In genomic region chr14:93184391-93185332, GRCh38 we compare ENCODE assay signal across 8 cellular contexts. TPM values are rescaled to one million over a fixed set of nuclear protein-coding genes. Genes with fewer than 3 reads are reported as not detected.
A peak's percentile ranks its signal among the peaks of the same experiment; 100 is the strongest.
DNase-seq lines count a peak whose midpoint lies in the region; ATAC-seq and TF ChIP-seq lines count a peak whose summit lies in the region.

TSS of gene LYSET (plus strand) at chr14:93185317. CDS start at chr14:93185406, 89 bp downstream.
TSS of gene MOAP1 (minus strand) at chr14:93184897. CDS start at chr14:93184242, 655 bp downstream.

- TF ChIP-seq CTCF in Caco-2 (IDR thresholded peaks at IDR 0.05; ENCODE audit: insufficient read depth in 1 of 2, low read depth in 1 of 2, low read length in 1 of 2, severe bottlenecking in 1 of 2, unreplicated experiment in 1 of 2) = peak; percentile 6 to 22

- peak; percentile 88 to 91 for DNase-seq in Caco-2
- DNase-seq in NT2/D1 (ENCODE audit: low read depth, low spot score) = peak; percentile 77
- DNase-seq in activated CD8-positive, alpha-beta memory T cell treated with anti-CD3 and anti-CD28 coated beads, Interleukin-2, amount 50 U/mL, for 48 hours = peak; percentile 95
- peak; percentile 44 for DNase-seq in epithelial cell of prostate (ENCODE audit: low read depth, low spot score)
- peak; percentile 79 for DNase-seq in stimulated activated CD8-positive, alpha-beta memory T cell treated with anti-CD3 and anti-CD28 coated beads, Interleukin-7, amount 100 ng/mL, for 1 hour (ENCODE audit: low read depth in 2 of 2)

- H3K4me1 ChIP-seq in Caco-2 (no peaks in the 10 kb centered on the region; the same call in 1 of the 2 replicates), NT2/D1 (ENCODE audit: insufficient read depth, insufficient read length) (no peaks in the 10 kb centered on the region), mucosa of stomach (ENCODE audit: control insufficient read depth, insufficient read depth, low read length) (peaks cover 12% of the 10 kb centered on the region)

- H3K27me3 ChIP-seq in Caco-2 (replicated peaks; ENCODE audit: control insufficient read depth, insufficient read depth, low read length) (no peaks in the 10 kb centered on the region), NT2/D1 (ENCODE audit: insufficient read depth, insufficient read length) (no peaks in the 10 kb centered on the region), mucosa of stomach (ENCODE audit: control insufficient read depth, insufficient read depth, low read length) (no peaks in the 10 kb centered on the region)

- H3K9me3 ChIP-seq in Caco-2 = no peaks in the 10 kb centered on the region
- no peaks in the 10 kb centered on the region for H3K9me3 ChIP-seq in NT2/D1 (ENCODE audit: insufficient read depth, low read length)
- no peaks in the 10 kb centered on the region for H3K9me3 ChIP-seq in mucosa of stomach (ENCODE audit: control insufficient read depth, low read length)

- peak; percentile 88 for ATAC-seq in GM19452 (IDR thresholded peaks at IDR 0.05; ENCODE audit: unreplicated experiment)
- peak; percentile 39 for ATAC-seq in HG03575 (IDR thresholded peaks at IDR 0.05; ENCODE audit: extremely low read depth, insufficient number of reproducible peaks, low FRiP score, unreplicated experiment)

- intact Hi-C loops in Caco-2 (cut with micrococcal nuclease; ENCODE audit: unreplicated experiment) = loop anchor here (1.0 kb wide), 1 partner anchor 35 kb away; no protein-coding TSS in a partner anchor

- no peaks in the 10 kb centered on the region for H3K9me3 Mint-ChIP-seq in Caco-2 (ENCODE audit: unreplicated experiment)

- peak within 1 kb of the TSS; percentile 86 for H3K4me3 Mint-ChIP-seq in Caco-2 (ENCODE audit: unreplicated experiment)

- CTCF ChIA-PET in Caco-2 (lab: Charles Lee) = interaction anchor here (0.7 to 2.6 kb wide), 8 partner anchors 14 to 304 kb away, joined by 3 to 24 read pairs (median 4); partner anchors contain the start of genes GON7 and UBR7

- H3K36me3 ChIP-seq in Caco-2 (ENCODE audit: control insufficient read depth, insufficient read depth, low read length) = no peaks in the 10 kb centered on the region
- H3K36me3 ChIP-seq in NT2/D1 (ENCODE audit: insufficient read depth, insufficient read length, low read length) = peaks cover 26% of the 10 kb centered on the region
- no peaks in the 10 kb centered on the region for H3K36me3 ChIP-seq in mucosa of stomach (ENCODE audit: control insufficient read depth, insufficient read depth, low read length)

- H3K36me3 Mint-ChIP-seq in Caco-2 (ENCODE audit: insufficient read depth, unreplicated experiment) = no peaks in the 10 kb centered on the region

- no peaks in the 10 kb centered on the region for H3K4me1 Mint-ChIP-seq in Caco-2 (ENCODE audit: low read depth, unreplicated experiment)

- no peaks in the 10 kb centered on the region for H3K27me3 Mint-ChIP-seq in Caco-2 (ENCODE audit: insufficient read depth, unreplicated experiment)

- POLR2A ChIA-PET in Caco-2 (lab: Charles Lee) = interaction anchor here (0.7 to 2.6 kb wide), 4 partner anchors 9 to 71 kb away, joined by 3 to 24 read pairs (median 4); partner anchors contain the start of genes GON7 and UBR7

- peak within 1 kb of the TSS; percentile 95 for H3K27ac ChIP-seq in epithelial cell of prostate

- no TSS peak for BruUV-seq in Caco-2 (replicated peaks; lab: Mats Ljungman, UMichigan)

- H3K4me3 ChIP-seq in Caco-2 (ENCODE audit: low read depth, low read length) (peak within 1 kb of the TSS; percentile 100), NT2/D1 (ENCODE audit: insufficient read length, low read depth) (peak within 1 kb of the TSS; percentile 92), mucosa of stomach (ENCODE audit: low read length) (peak within 1 kb of the TSS; percentile 78)

- H3K9ac ChIP-seq in NT2/D1 (ENCODE audit: insufficient read length, low read depth) (peak within 1 kb of the TSS; percentile 88), mucosa of stomach (ENCODE audit: low read length) (peak within 1 kb of the TSS; percentile 91)

- peak within 1 kb of the TSS; percentile 8 for H3K27ac Mint-ChIP-seq in Caco-2 (ENCODE audit: unreplicated experiment)

RNA-seq across cellular contexts. Expression of gene LYSET, which starts in this region (rescaled TPM):
- total RNA-seq in Caco-2 (2022) = 17.3 and 17.4 TPM in 2 replicates

RNA-seq across cellular contexts. Expression of gene MOAP1, which starts in this region (rescaled TPM):
- 11.5 and 12.2 TPM in 2 replicates for total RNA-seq in Caco-2 (2022)

Comparison
In these comparisons a context has a peak if more than half of its experiments do, and no peak if none do; other contexts are left out.
1. Peak in every context shown above with its lines: DNase-seq, ATAC-seq, H3K4me3 ChIP-seq and H3K27ac ChIP-seq.
2. DNase-seq: peak in every context shown above with its lines; median percentile 95 in activated CD8-positive, alpha-beta memory T cell treated with anti-CD3 and anti-CD28 coated beads, Interleukin-2, amount 50 U/mL, for 48 hours; 90 in Caco-2; 79 in stimulated activated CD8-positive, alpha-beta memory T cell treated with anti-CD3 and anti-CD28 coated beads, Interleukin-7, amount 100 ng/mL, for 1 hour; 77 in NT2/D1; 44 in epithelial cell of prostate.